ENCODE assay signal across 17 cellular contexts in the genomic region with DNA sequence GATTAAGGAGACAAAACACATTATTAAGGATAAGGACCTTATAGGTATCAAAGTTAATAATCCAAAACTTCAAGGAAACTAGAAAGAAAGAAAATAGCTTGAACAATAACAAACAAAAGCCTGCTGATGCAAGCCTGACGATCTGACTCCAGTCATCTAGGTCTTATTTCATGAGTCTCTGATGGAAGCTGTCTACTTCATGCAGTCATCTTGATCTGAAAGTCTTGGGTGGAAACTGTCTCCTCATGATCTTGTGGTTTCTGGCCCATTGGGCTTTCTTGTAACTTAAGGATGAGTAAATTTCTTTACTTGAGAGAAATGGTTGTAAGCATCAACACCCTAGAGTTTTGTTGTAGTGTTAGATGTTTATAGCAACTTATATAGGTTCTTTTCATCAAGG. TPM values are rescaled to one million over a fixed set of nuclear protein-coding genes. Genes with fewer than 3 reads are reported as not detected.
DNase-seq lines count a peak whose midpoint lies in the region; ATAC-seq lines count a peak whose summit lies in the region.
"Had no signal": no experiment of that assay in that cellular context is flagged by ENCODE, and none has a peak within 500 bp of the region (broad histone marks: within the 10 kb centered on the region; RNA-seq: fewer than 3 reads in every experiment).

No MANE protein-coding gene starts in this region.

- H3K4me2 ChIP-seq in trophoblast cell (ENCODE audit: low read length): no peak overlapping the region

- no peak overlapping the region for H2AK5ac ChIP-seq in trophoblast cell (ENCODE audit: low read length)

- H3K27me3 ChIP-seq in trophoblast cell (ENCODE audit: insufficient read depth, low read length): no peaks in the 10 kb centered on the region
- H3K27me3 ChIP-seq: upper lobe of left lung had no signal

- H3K36me3 ChIP-seq in trophoblast cell (ENCODE audit: control insufficient read depth in 1 of 2, insufficient read depth in 2 of 2, low read length in 2 of 2): no peaks in the 10 kb centered on the region
- H3K36me3 ChIP-seq: upper lobe of left lung had no signal

- no peak overlapping the region for H2BK5ac ChIP-seq in trophoblast cell (ENCODE audit: low read depth, low read length, poor library complexity)

- no peak overlapping the region for H2AFZ ChIP-seq in trophoblast cell (ENCODE audit: insufficient read depth, low read length, poor library complexity)

- no peak overlapping the region for H3K9ac ChIP-seq in trophoblast cell (ENCODE audit: low read length)

- H3K4me1 ChIP-seq in trophoblast cell (ENCODE audit: control insufficient read depth in 1 of 2, insufficient read depth in 2 of 2, low read length in 2 of 2): no peaks in the 10 kb centered on the region
- H3K4me1 ChIP-seq: upper lobe of left lung had no signal

- H3K27ac ChIP-seq in trophoblast cell (ENCODE audit: low read depth, low read length): no peak overlapping the region
- H3K27ac ChIP-seq: upper lobe of left lung had no signal

- H3K79me2 ChIP-seq in trophoblast cell (ENCODE audit: control insufficient read depth, insufficient read depth, low read length, poor library complexity): no peaks in the 10 kb centered on the region

- no peak overlapping the region for H4K91ac ChIP-seq in trophoblast cell (ENCODE audit: low read depth, low read length)

- ATAC-seq in GM18498 (IDR thresholded peaks at IDR 0.05; ENCODE audit: unreplicated experiment) (peak; percentile 23), GM18870 (IDR thresholded peaks at IDR 0.05; ENCODE audit: unreplicated experiment) (peak; percentile 34), HG02870 (IDR thresholded peaks at IDR 0.05; ENCODE audit: unreplicated experiment) (peak; percentile 38), HG03521 (IDR thresholded peaks at IDR 0.05; ENCODE audit: unreplicated experiment) (peak; percentile 30), HG02571 (IDR thresholded peaks at IDR 0.05; ENCODE audit: unreplicated experiment) (no peak)
- ATAC-seq: HCT116, K562, PC-3, right cardiac atrium had no signal

- H3K18ac ChIP-seq in trophoblast cell (ENCODE audit: low read length): no peak overlapping the region

- no peak overlapping the region for H3K23ac ChIP-seq in trophoblast cell (ENCODE audit: low read length)

- no peak overlapping the region for H3K14ac ChIP-seq in trophoblast cell (ENCODE audit: low read length)

- no peak overlapping the region for H2BK120ac ChIP-seq in trophoblast cell (ENCODE audit: insufficient read depth, low read length, poor library complexity)

- H3K79me1 ChIP-seq in trophoblast cell (ENCODE audit: low read length): no peaks in the 10 kb centered on the region

- no peak for DNase-seq in NCI-H2107 treated with DMSO at 0.1 percent for 48 hours (lab: John Stamatoyannopoulos, UW; ENCODE audit: unreplicated experiment)
- no peak for DNase-seq in trophoblast cell
- DNase-seq: C1 segment of cervical spinal cord, DMS79 treated with DMSO at 0.1 percent for 48 hours, mesenchymal stem cell, NCI-H1417 treated with DMSO at 0.1 percent for 48 hours, NCI-H510A treated with DMSO at 0.1 percent for 48 hours, PC-3, right cardiac atrium, upper lobe of left lung had no signal

- H2BK12ac ChIP-seq in trophoblast cell (ENCODE audit: low read length): no peak overlapping the region

- H3K4ac ChIP-seq in trophoblast cell (ENCODE audit: low read depth, low read length): no peak overlapping the region

- H4K12ac ChIP-seq in trophoblast cell (ENCODE audit: low read depth, low read length): no peak overlapping the region

- WGBS in trophoblast cell (ENCODE audit: extremely low coverage, insufficient coverage, insufficient read length): no CpG with 5 or more reads among the region's 1 CpG

- no peaks in the 10 kb centered on the region for H3K9me3 ChIP-seq in trophoblast cell (ENCODE audit: insufficient read depth, low read depth, low read length)
- H3K9me3 ChIP-seq: upper lobe of left lung had no signal

- no peak overlapping the region for H4K8ac ChIP-seq in trophoblast cell (ENCODE audit: low read depth, low read length)

- no peak overlapping the region for H3K4me3 ChIP-seq in trophoblast cell (ENCODE audit: low read depth, low read length)
- H3K4me3 ChIP-seq: K562, upper lobe of left lung had no signal

RNA-seq across cellular contexts. Expression of gene PSIP1, which starts 20.6 kb away (rescaled TPM):
- 63.7 and 71.2 TPM in 2 replicates for polyA plus RNA-seq in trophoblast cell (2013)

RNA-seq across cellular contexts. Expression of gene CCDC171, which starts 21.5 kb away (rescaled TPM):
- 0.85 and 1.1 TPM in 2 replicates for polyA plus RNA-seq in trophoblast cell (2013)
